Comparison of ENCODE assay signal across 17 cellular contexts in genomic region chr17:74234482-74234881, GRCh38. TPM values are rescaled to one million over a fixed set of nuclear protein-coding genes. Genes with fewer than 3 reads are reported as not detected.
DNase-seq lines count a peak whose midpoint lies in the region; ATAC-seq and TF ChIP-seq lines count a peak whose summit lies in the region.
"Had no signal": no experiment of that assay in that cellular context is flagged by ENCODE, and none has a peak within 500 bp of the region (broad histone marks: within the 10 kb centered on the region; RNA-seq: fewer than 3 reads in every experiment).

No MANE protein-coding gene starts in this region.

- peak overlapping the region; percentile 20 to 76 (median 44) for H3K27ac Mint-ChIP-seq in CD4-positive, CD25-positive, alpha-beta regulatory T cell
- H3K27ac Mint-ChIP-seq in T-helper 2 cell treated with Interferon-gamma antibody and Interleukin-4, amounts not matched to agents 5 μg/mL and 100 μg/mL, for 36 hours = no peak overlapping the region
- H3K27ac Mint-ChIP-seq: activated naive CD8-positive, alpha-beta T cell; natural killer cell treated with Interleukin-12 subunit alpha and Interleukin-12 subunit beta and Interleukin-15 and Interleukin-18, amount 100 ng/mL, for 72 hours had no signal

- no peak overlapping the region for H3K4me3 Mint-ChIP-seq in CD4-positive, CD25-positive, alpha-beta regulatory T cell
- no peak overlapping the region for H3K4me3 Mint-ChIP-seq in T-helper 2 cell treated with Interferon-gamma antibody and Interleukin-4, amounts not matched to agents 5 μg/mL and 100 μg/mL, for 36 hours
- H3K4me3 Mint-ChIP-seq: activated naive CD8-positive, alpha-beta T cell had no signal

- H3K27me3 ChIP-seq in CD4-positive, CD25-positive, alpha-beta regulatory T cell (ENCODE audit: control insufficient read depth, insufficient read depth, low read length) = no peaks in the 10 kb centered on the region
- H3K27me3 ChIP-seq in dorsolateral prefrontal cortex (no peaks in the 10 kb centered on the region), spleen (replicated peaks in 1 of 7) (no peaks in the 10 kb centered on the region)
- H3K27me3 ChIP-seq: tibial artery had no signal

- TF ChIP-seq POLR2A in spleen (IDR thresholded peaks at IDR 0.05) = no peak

- H3K9me3 ChIP-seq in CD4-positive, CD25-positive, alpha-beta regulatory T cell (ENCODE audit: control insufficient read depth in 2 of 2, low read length in 2 of 2) = no peaks in the 10 kb centered on the region
- no peaks in the 10 kb centered on the region for H3K9me3 ChIP-seq in spleen
- H3K9me3 ChIP-seq: tibial artery had no signal

- WGBS in spleen, 5 donors = 46 to 77% (median 56%) methylated on average over 1 of the region's 1 CpG

- TF ChIP-seq CTCF in dorsolateral prefrontal cortex (IDR thresholded peaks at IDR 0.05 in 54 of 56, conservative IDR thresholded peaks at IDR 0.05 in 2 of 56; ENCODE audit: low read depth in 1 of 56, partially characterized antibody in 56 of 56) = no peak
- TF ChIP-seq CTCF in spleen (IDR thresholded peaks at IDR 0.05 in 8 of 11, conservative IDR thresholded peaks at IDR 0.05 in 3 of 11) = no peak

- H3K36me3 Mint-ChIP-seq in CD4-positive, CD25-positive, alpha-beta regulatory T cell = peaks cover 25% of the 10 kb centered on the region
- peaks cover 5% of the 10 kb centered on the region for H3K36me3 Mint-ChIP-seq in T-helper 2 cell treated with Interferon-gamma antibody and Interleukin-4, amounts not matched to agents 5 μg/mL and 100 μg/mL, for 36 hours (ENCODE audit: low read depth)
- H3K36me3 Mint-ChIP-seq: natural killer cell treated with Interleukin-12 subunit alpha and Interleukin-12 subunit beta and Interleukin-15 and Interleukin-18, amount 100 ng/mL, for 72 hours had no signal

- no peaks in the 10 kb centered on the region for H3K9me3 Mint-ChIP-seq in CD4-positive, CD25-positive, alpha-beta regulatory T cell
- H3K9me3 Mint-ChIP-seq in T-helper 2 cell treated with Interferon-gamma antibody and Interleukin-4, amounts not matched to agents 5 μg/mL and 100 μg/mL, for 36 hours = no peaks in the 10 kb centered on the region
- H3K9me3 Mint-ChIP-seq: natural killer cell treated with Interleukin-12 subunit alpha and Interleukin-12 subunit beta and Interleukin-15 and Interleukin-18, amount 100 ng/mL, for 72 hours had no signal

- no peak for ATAC-seq in CD4-positive, CD25-positive, alpha-beta regulatory T cell (ENCODE audit: low read depth in 2 of 2)
- ATAC-seq: natural killer cell treated with Interleukin-12 subunit alpha and Interleukin-12 subunit beta and Interleukin-15 and Interleukin-18, amount 100 ng/mL, for 72 hours had no signal

- H3K4me1 Mint-ChIP-seq in CD4-positive, CD25-positive, alpha-beta regulatory T cell = peaks cover 0 to 8% (median 2%) of the 10 kb centered on the region in 4 donors
- H3K4me1 Mint-ChIP-seq in T-helper 2 cell treated with Interferon-gamma antibody and Interleukin-4, amounts not matched to agents 5 μg/mL and 100 μg/mL, for 36 hours (ENCODE audit: low read depth) = no peaks in the 10 kb centered on the region

- DNase-seq in CD4-positive, CD25-positive, alpha-beta regulatory T cell = no peak
- peak; percentile 64 for DNase-seq in OCI-M1 (lab: John Stamatoyannopoulos, UW)
- no peak for DNase-seq in dorsolateral prefrontal cortex
- no peak for DNase-seq in spleen
- no peak for DNase-seq in NCI-H1436 treated with DMSO at 0.1 percent for 48 hours (lab: John Stamatoyannopoulos, UW)
- DNase-seq in kidney glomerular epithelial cell (lab: John Stamatoyannopoulos, UW) = no peak
- DNase-seq in occipital lobe (lab: John Stamatoyannopoulos, UW) = no peak
- DNase-seq in T-helper 2 cell treated with Interferon-gamma antibody and Interleukin-4, amounts not matched to agents 5 μg/mL and 100 μg/mL, for 36 hours (ENCODE audit: low spot score) = no peak
- DNase-seq: GM23248, mesendoderm, NCI-H1048, NCI-H2081, NCI-H446, T-helper 1 cell, tibial artery had no signal

- intact Hi-C loops in dorsolateral prefrontal cortex (cut with DNase I) (loop anchor here in 1 of 2 donors (2.0 kb wide), 1 partner anchor 20 kb away; no protein-coding TSS in a partner anchor), spleen (cut with DNase I; ENCODE audit: low total_unique reads) (no loop called here)

- H3K27me3 Mint-ChIP-seq in CD4-positive, CD25-positive, alpha-beta regulatory T cell = no peaks in the 10 kb centered on the region
- H3K27me3 Mint-ChIP-seq in T-helper 2 cell treated with Interferon-gamma antibody and Interleukin-4, amounts not matched to agents 5 μg/mL and 100 μg/mL, for 36 hours (ENCODE audit: low read depth) = no peaks in the 10 kb centered on the region
- H3K27me3 Mint-ChIP-seq: activated naive CD8-positive, alpha-beta T cell; natural killer cell treated with Interleukin-12 subunit alpha and Interleukin-12 subunit beta and Interleukin-15 and Interleukin-18, amount 100 ng/mL, for 72 hours had no signal

- H3K27ac ChIP-seq in CD4-positive, CD25-positive, alpha-beta regulatory T cell (ENCODE audit: insufficient read depth, low read length, poor library complexity, severe bottlenecking) = no peak overlapping the region
- H3K27ac ChIP-seq in dorsolateral prefrontal cortex (peak overlapping the region; percentile 88 to 100 (median 97)), spleen (peak overlapping the region in 7 of 8 donors; percentile 5 to 79 (median 63))
- H3K27ac ChIP-seq: GM23248, tibial artery had no signal

- peaks cover 36% of the 10 kb centered on the region for H3K36me3 ChIP-seq in CD4-positive, CD25-positive, alpha-beta regulatory T cell (ENCODE audit: control insufficient read depth, insufficient read depth, low read length)
- H3K36me3 ChIP-seq in spleen = peaks cover 0 to 44% (median 0%) of the 10 kb centered on the region in 6 donors

- no peak overlapping the region for H3K4me3 ChIP-seq in CD4-positive, CD25-positive, alpha-beta regulatory T cell (ENCODE audit: low read depth, low read length)
- H3K4me3 ChIP-seq in dorsolateral prefrontal cortex (peak overlapping the region in 29 of 59 donors; percentile 0 to 53 (median 25)), spleen (no peak overlapping the region)
- H3K4me3 ChIP-seq: GM23248, tibial artery had no signal

- H3K4me1 ChIP-seq in CD4-positive, CD25-positive, alpha-beta regulatory T cell (ENCODE audit: control insufficient read depth, insufficient read depth, low read length, poor library complexity, severe bottlenecking) = no peaks in the 10 kb centered on the region
- H3K4me1 ChIP-seq in spleen = peaks cover 6 to 52% (median 35%) of the 10 kb centered on the region in 6 donors
- H3K4me1 ChIP-seq: tibial artery had no signal

RNA-seq across cellular contexts. Expression of gene TTYH2, which starts 21.1 kb away (rescaled TPM):
- total RNA-seq in CD4-positive, CD25-positive, alpha-beta regulatory T cell = 23.3 TPM
- 10 to 100 TPM in 2 of 4 donors, 1 to 10 TPM in 2; 6.7 to 13.8 (median 9.9) TPM for polyA plus RNA-seq in CD4-positive, CD25-positive, alpha-beta regulatory T cell
- total RNA-seq in dorsolateral prefrontal cortex (100 to 1,000 TPM in 71 of 120 experiments, 10 to 100 TPM in 49; 29.4 to 409 (median 112) TPM), spleen (10 to 100 TPM; 15.0 to 22.7 (median 21.0) TPM), occipital lobe (8.3 TPM)
- polyA plus RNA-seq in spleen = 1 to 10 TPM; 2.7 to 5.5 (median 4.0) TPM
- total RNA-seq: GM23248 had no signal

RNA-seq across cellular contexts. Expression of gene RPL38, which starts 31.0 kb away (rescaled TPM):
- total RNA-seq in CD4-positive, CD25-positive, alpha-beta regulatory T cell = 1,316 TPM
- 1,000 to 10,000 TPM; 1,826 to 2,253 (median 2,137) TPM for polyA plus RNA-seq in CD4-positive, CD25-positive, alpha-beta regulatory T cell
- total RNA-seq in dorsolateral prefrontal cortex = 100 to 1,000 TPM; 444 to 745 (median 535) TPM
- 1,000 to 10,000 TPM in 1 of 7 donors, 100 to 1,000 TPM in 6; 311 to 1,013 (median 730) TPM for total RNA-seq in spleen
- polyA plus RNA-seq in spleen = 1,000 to 10,000 TPM; 2,252 to 3,463 (median 3,460) TPM
- total RNA-seq in occipital lobe = 4,341 TPM

RNA-seq across cellular contexts. Expression of gene DNAI2, which starts 39.6 kb away (rescaled TPM):
- total RNA-seq in CD4-positive, CD25-positive, alpha-beta regulatory T cell = 1.5 TPM
- polyA plus RNA-seq in CD4-positive, CD25-positive, alpha-beta regulatory T cell = under 1 TPM in 2 of 4 donors, not detected in 2; 0.10 to 0.23 TPM
- total RNA-seq in dorsolateral prefrontal cortex (under 1 TPM in 21 of 120 experiments, not detected in 99; 0.19 to 0.96 (median 0.40) TPM), spleen (under 1 TPM in 3 of 7 donors, not detected in 4; 0.23 to 0.67 (median 0.29) TPM), occipital lobe (not detected)
- under 1 TPM in 2 of 3 donors, not detected in 1; 0.35 to 0.72 TPM for polyA plus RNA-seq in spleen
- total RNA-seq: GM23248; natural killer cell treated with Interleukin-12 subunit alpha and Interleukin-12 subunit beta and Interleukin-15 and Interleukin-18, amount 100 ng/mL, for 72 hours had no signal
- polyA plus RNA-seq: GM23248 had no signal
